14 cellular contexts compared by ENCODE assay signal in the genomic region with DNA sequence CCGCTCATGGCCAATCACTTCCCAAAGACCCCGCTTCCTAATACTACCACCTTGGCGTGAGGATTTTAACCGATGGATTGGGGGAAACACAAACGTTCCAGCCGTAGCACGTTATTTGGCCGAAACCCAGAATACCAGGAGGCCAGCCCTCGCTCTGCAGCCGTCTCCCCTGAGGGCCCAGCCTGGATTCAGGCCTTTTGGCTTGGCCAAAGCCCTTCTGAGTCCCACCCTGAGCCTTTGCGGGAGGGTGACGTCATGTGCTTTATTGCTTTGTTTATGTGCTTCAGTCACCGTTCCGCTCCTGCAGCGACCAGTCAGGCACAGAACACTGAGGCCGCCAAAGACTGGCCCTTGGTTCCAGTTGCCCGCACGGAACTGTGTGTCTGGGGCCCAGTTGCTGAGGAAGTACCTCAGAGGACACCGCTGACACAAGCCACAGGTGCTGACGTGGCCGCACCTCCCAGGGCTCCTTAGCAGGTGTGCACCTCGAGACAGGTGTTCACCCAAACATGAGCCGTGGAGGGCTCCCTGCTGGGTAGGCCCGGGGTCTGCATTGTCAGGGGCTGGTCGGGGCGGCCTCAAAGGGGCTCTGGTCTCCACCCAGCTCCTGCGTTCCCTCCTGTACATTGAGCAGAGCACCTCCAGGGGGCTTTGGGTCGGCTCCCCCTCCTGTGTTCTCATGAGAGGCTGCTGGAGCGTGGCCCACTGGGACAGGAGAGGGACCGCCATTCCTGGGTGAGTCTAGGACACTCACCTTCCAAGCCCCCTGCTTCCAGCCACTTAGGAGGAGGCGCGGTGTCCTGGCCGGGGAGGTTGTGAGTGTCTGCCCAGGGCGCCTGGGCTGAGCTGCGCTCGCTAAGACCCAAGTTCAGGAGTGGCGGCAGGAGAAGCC.
"Had no signal": no experiment of that assay in that cellular context is flagged by ENCODE, and none has a peak within 500 bp of the region (broad histone marks: within the 10 kb centered on the region; RNA-seq: fewer than 3 reads in every experiment).

No MANE protein-coding gene starts in this region.

- H3K27me3 ChIP-seq: upper lobe of left lung had no signal

- H3K36me3 ChIP-seq: upper lobe of left lung had no signal

- H3K9me3 ChIP-seq: psoas muscle, upper lobe of left lung had no signal

- DNase-seq: activated CD4-positive, alpha-beta T cell treated with anti-CD3 and anti-CD28 coated beads, Interleukin-2, amount 50 U/mL, for 4 hours; activated effector memory CD4-positive, alpha-beta T cell treated with anti-CD3 and anti-CD28 coated beads, Interleukin-2, amount 50 U/mL, for 16 hours; activated T-cell treated with anti-CD3 and anti-CD28 coated beads, Interleukin-2, amount 50 U/mL, for 4 hours; cerebellar nuclear complex; effector memory CD8-positive, alpha-beta T cell; hippocampal formation; mammary epithelial cell; naive thymus-derived CD8-positive, alpha-beta T cell; occipital lobe; stimulated activated CD4-positive, alpha-beta T cell treated with anti-CD3 and anti-CD28 coated beads, Interleukin-12 subunit alpha, Interleukin-12 subunit beta, amount 100 ng/mL, for 4 hours; stimulated activated naive CD4-positive, alpha-beta T cell treated with Interleukin-2 at 50 U/mL for 16 hours; T-helper 2 cell; upper lobe of left lung had no signal

- H3K4me3 ChIP-seq: psoas muscle, upper lobe of left lung had no signal

- H3K27ac ChIP-seq: psoas muscle, upper lobe of left lung had no signal

- H3K4me1 ChIP-seq: psoas muscle had no signal
